ENCODE assay signal across 8 cellular contexts in the genomic region with DNA sequence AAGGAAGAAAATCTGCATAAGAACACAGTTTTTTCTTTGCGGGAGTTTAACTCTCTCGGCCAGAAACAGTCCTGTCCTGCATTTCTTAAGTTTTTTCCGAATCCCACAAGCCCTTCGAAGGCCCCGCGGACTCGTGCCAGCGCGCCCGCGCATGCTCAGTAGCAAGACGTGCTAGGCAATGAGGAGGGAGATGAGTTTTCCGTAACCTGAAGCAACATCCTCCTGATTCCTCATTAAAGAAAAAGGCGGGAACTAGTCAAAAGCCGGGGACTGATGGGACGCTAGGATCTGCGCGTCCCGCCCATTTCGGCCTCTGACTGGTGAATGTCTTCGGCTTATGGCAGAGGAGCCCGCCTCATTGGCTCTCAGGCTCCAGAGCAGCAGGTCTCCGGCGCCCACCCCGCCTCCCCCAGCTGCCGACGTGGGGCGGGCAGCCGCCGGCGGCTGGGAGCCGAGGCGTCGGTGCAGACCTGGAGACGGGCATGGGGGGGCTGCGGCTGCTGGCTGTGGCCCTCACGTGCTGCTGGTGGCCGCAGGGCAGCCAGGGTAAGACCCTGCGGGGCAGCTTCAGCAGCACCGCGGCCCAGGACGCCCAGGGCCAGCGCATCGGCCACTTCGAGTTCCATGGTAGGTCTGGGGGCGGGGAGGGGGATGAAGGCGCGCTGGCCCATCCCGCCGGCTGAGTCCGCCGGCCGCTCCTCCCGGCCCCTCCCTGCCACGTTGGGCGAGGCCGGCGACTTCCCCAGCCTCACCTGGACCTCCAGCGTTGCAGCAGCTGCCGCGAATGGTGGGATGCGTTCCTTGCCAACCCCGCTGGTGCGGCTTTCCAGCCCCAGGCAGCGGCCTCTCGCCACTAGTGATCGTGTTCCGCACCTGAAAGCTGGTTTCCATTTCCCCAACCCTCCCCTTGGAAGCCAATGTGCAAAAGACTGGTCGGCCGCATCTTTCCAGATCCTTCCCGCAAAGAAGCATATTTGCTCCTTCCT. TPM values are rescaled to one million over a fixed set of nuclear protein-coding genes. Genes with fewer than 3 reads are reported as not detected.
DNase-seq lines count a peak whose midpoint lies in the region; ATAC-seq and TF ChIP-seq lines count a peak whose summit lies in the region.

GPR180 (plus strand) TSS at position 412 of the 986 bp plus-strand sequence; CDS start at position 483, 71 bp downstream.

- peaks cover 8% of the 10 kb centered on the region for H3K36me3 Mint-ChIP-seq in CD4-positive, alpha-beta T cell (ENCODE audit: low read depth)
- H3K36me3 Mint-ChIP-seq in activated CD4-positive, alpha-beta memory T cell treated with anti-CD3 and anti-CD28 coated beads, Interleukin-2, amount 10 ng/mL, durations not matched to agents 7 days and 5 days (ENCODE audit: low read depth) = peaks cover 17% of the 10 kb centered on the region

- H3K4me3 ChIP-seq in right lobe of liver = peak within 1 kb of the TSS; percentile 77 to 82 (median 79)

- peak within 1 kb of the TSS; percentile 87 for H3K4me3 Mint-ChIP-seq in CD4-positive, alpha-beta T cell
- peak within 1 kb of the TSS; percentile 82 for H3K4me3 Mint-ChIP-seq in activated CD4-positive, alpha-beta memory T cell treated with anti-CD3 and anti-CD28 coated beads, Interleukin-2, amount 10 ng/mL, durations not matched to agents 7 days and 5 days

- H3K4me1 ChIP-seq in right lobe of liver = peaks cover 0 to 17% (median 6%) of the 10 kb centered on the region in 4 donors

- no peaks in the 10 kb centered on the region for H3K27me3 ChIP-seq in CD4-positive, alpha-beta T cell (ENCODE audit: control insufficient read depth, insufficient read depth, low read length)
- no peaks in the 10 kb centered on the region for H3K27me3 ChIP-seq in right lobe of liver

- no peaks in the 10 kb centered on the region for H3K9me3 ChIP-seq in CD4-positive, alpha-beta T cell (ENCODE audit: control insufficient read depth, low read length)
- no peaks in the 10 kb centered on the region for H3K9me3 ChIP-seq in right lobe of liver

- WGBS in right lobe of liver (ENCODE audit: insufficient coverage, low coverage, low lambda C conversion rate, missing lambda C conversion rate) = 6% methylated on average over 23 of the region's 71 CpGs

- TF ChIP-seq POLR2A in right lobe of liver (IDR thresholded peaks at IDR 0.05) = peak; percentile 95

- H3K27ac ChIP-seq in CD4-positive, alpha-beta T cell (ENCODE audit: low read depth, low read length) = peak within 1 kb of the TSS; percentile 61
- peak within 1 kb of the TSS; percentile 81 to 91 (median 89) for H3K27ac ChIP-seq in right lobe of liver

- no peaks in the 10 kb centered on the region for H3K9me3 Mint-ChIP-seq in CD4-positive, alpha-beta T cell
- peaks cover 6% of the 10 kb centered on the region for H3K9me3 Mint-ChIP-seq in activated CD4-positive, alpha-beta memory T cell treated with anti-CD3 and anti-CD28 coated beads, Interleukin-2, amount 10 ng/mL, durations not matched to agents 7 days and 5 days

- H3K27ac Mint-ChIP-seq in CD4-positive, alpha-beta T cell = peak within 1 kb of the TSS; percentile 75
- H3K27ac Mint-ChIP-seq in activated CD4-positive, alpha-beta memory T cell treated with anti-CD3 and anti-CD28 coated beads, Interleukin-2, amount 10 ng/mL, durations not matched to agents 7 days and 5 days = peak within 1 kb of the TSS; percentile 66

- CTCF ChIA-PET in CD4-positive, alpha-beta T cell (lab: Charles Lee) = interaction anchor here (1.4 kb wide), 1 partner anchor 23 kb away, joined by 4 read pairs; no protein-coding TSS in a partner anchor
- CTCF ChIA-PET in activated CD4-positive, alpha-beta memory T cell treated with anti-CD3 and anti-CD28 coated beads, Interleukin-2, amount 10 ng/mL, durations not matched to agents 7 days and 5 days (lab: Charles Lee) = interaction anchor here (4.2 to 4.4 kb wide), 2 partner anchors 15 to 19 kb away, joined by 24 read pairs; no protein-coding TSS in a partner anchor

- TF ChIP-seq CTCF in CD4-positive, alpha-beta T cell (IDR thresholded peaks at IDR 0.05) = no peak
- no peak for TF ChIP-seq CTCF in right lobe of liver (IDR thresholded peaks at IDR 0.05)

- DNase-seq in CD4-positive, alpha-beta T cell = peak; percentile 72 to 88 (median 82)
- DNase-seq in NCI-H774 (lab: John Stamatoyannopoulos, UW) (peak; percentile 97), ecto neural progenitor cell (ENCODE audit: low spot score) (peak; percentile 95), right lobe of liver (peak; percentile 94 to 96 (median 96))
- peak; percentile 94 for DNase-seq in activated CD4-positive, alpha-beta memory T cell treated with anti-CD3 and anti-CD28 coated beads, Interleukin-2, amount 10 ng/mL, durations not matched to agents 7 days and 5 days
- peak; percentile 93 for DNase-seq in stimulated activated CD4-positive, alpha-beta T cell treated with anti-CD3 and anti-CD28 coated beads, Interleukin-4, amount 100 ng/mL, for 24 hours

- H3K27me3 Mint-ChIP-seq in CD4-positive, alpha-beta T cell = no peaks in the 10 kb centered on the region
- no peaks in the 10 kb centered on the region for H3K27me3 Mint-ChIP-seq in activated CD4-positive, alpha-beta memory T cell treated with anti-CD3 and anti-CD28 coated beads, Interleukin-2, amount 10 ng/mL, durations not matched to agents 7 days and 5 days

- POLR2A ChIA-PET in CD4-positive, alpha-beta T cell (lab: Charles Lee) = interaction anchor here (1.0 to 2.3 kb wide), 5 partner anchors 9 to 278 kb away, joined by 3 to 32 read pairs (median 5); no protein-coding TSS in a partner anchor
- POLR2A ChIA-PET in activated CD4-positive, alpha-beta memory T cell treated with anti-CD3 and anti-CD28 coated beads, Interleukin-2, amount 10 ng/mL, durations not matched to agents 7 days and 5 days (lab: Charles Lee) = interaction anchor here (1.0 to 2.7 kb wide), 8 partner anchors 9 to 284 kb away, joined by 3 to 26 read pairs (median 4); no protein-coding TSS in a partner anchor

- peak; percentile 98 for ATAC-seq in CD4-positive, alpha-beta T cell (ENCODE audit: poor library complexity)
- ATAC-seq in GM19438 (IDR thresholded peaks at IDR 0.05; ENCODE audit: low read depth, unreplicated experiment) = peak; percentile 99
- peak; percentile 99 for ATAC-seq in HG03571 (IDR thresholded peaks at IDR 0.05; ENCODE audit: unreplicated experiment)
- ATAC-seq in right lobe of liver = peak; percentile 90 to 97 (median 94)

- H3K4me1 Mint-ChIP-seq in CD4-positive, alpha-beta T cell (ENCODE audit: low read depth) = peaks cover 31% of the 10 kb centered on the region
- H3K4me1 Mint-ChIP-seq in activated CD4-positive, alpha-beta memory T cell treated with anti-CD3 and anti-CD28 coated beads, Interleukin-2, amount 10 ng/mL, durations not matched to agents 7 days and 5 days = peaks cover 44% of the 10 kb centered on the region

- intact Hi-C loops in CD4-positive, alpha-beta T cell (cut with DNase I, micrococcal nuclease) = loop anchor here (2.0 to 10.0 kb wide), 3 partner anchors 53 to 583 kb away; no protein-coding TSS in a partner anchor
- intact Hi-C loops in right lobe of liver (cut with DNase I) = no loop called here

- H3K36me3 ChIP-seq in right lobe of liver = no peaks in the 10 kb centered on the region

RNA-seq across cellular contexts. Expression of gene GPR180, which starts in this region (rescaled TPM):
- total RNA-seq in CD4-positive, alpha-beta T cell = under 1 TPM; 0.80 to 0.92 TPM
- 1 to 10 TPM; 7.8 to 8.0 TPM for total RNA-seq in activated CD4-positive, alpha-beta memory T cell treated with anti-CD3 and anti-CD28 coated beads, Interleukin-2, amount 10 ng/mL, durations not matched to agents 7 days and 5 days
- total RNA-seq in right lobe of liver = 1 to 10 TPM; 4.1 to 7.9 (median 5.0) TPM

Comparison
In these comparisons a context has a peak if more than half of its experiments do, and no peak if none do; other contexts are left out.
1. Peak in every context shown above with its lines: DNase-seq, ATAC-seq, H3K4me3 ChIP-seq and H3K27ac ChIP-seq.
2. Peak in DNase-seq, ATAC-seq and H3K27ac ChIP-seq in CD4-positive, alpha-beta T cell; RNA of the gene not detected or under 1 TPM.
3. intact Hi-C loops: an anchor here in CD4-positive, alpha-beta T cell (2.0 to 10.0 kb wide); none called in right lobe of liver.